In genomic region chr15:38370079-38370478, GRCh38 we compare ENCODE assay signal across 2 cellular contexts.
A peak's percentile ranks its signal among the peaks of the same experiment; 100 is the strongest.
TF ChIP-seq lines count a peak whose summit lies in the region.

No MANE protein-coding gene starts in this region.

TF ChIP-seq in IMR-90, 13 proteins besides CTCF, POLR2A, EP300 and RAD21:
- TF ChIP-seq NFE2L2 (IDR thresholded peaks at IDR 0.05; ENCODE audit: low read depth, low read length): no peak
- no peak for TF ChIP-seq ELK1 (IDR thresholded peaks at IDR 0.05; ENCODE audit: borderline replicate concordance, low read depth, low read length)
- TF ChIP-seq MAFK (IDR thresholded peaks at IDR 0.05; ENCODE audit: low read depth, low read length): peak; percentile 33; the same call in 1 of the 2 replicates

TF ChIP-seq in K562, 482 proteins besides CTCF, POLR2A, EP300 and RAD21:
- TF ChIP-seq E2F8 (IDR thresholded peaks at IDR 0.05; ENCODE audit: low read depth, partially characterized antibody) (no peak), C11orf30 (IDR thresholded peaks at IDR 0.05; ENCODE audit: low read depth) (peak; percentile 21; the same call in 1 of the 2 replicates), ZNF316 (IDR thresholded peaks at IDR 0.05) (peak; percentile 59), MAFG (tag; conservative IDR thresholded peaks at IDR 0.05) (peak; percentile 50)
